ENCODE assay signal across 2 cellular contexts in genomic region chr10:60427148-60427547, GRCh38.
TF ChIP-seq lines count a peak whose summit lies in the region.

No MANE protein-coding gene starts in this region.

TF ChIP-seq in HEK293, 187 proteins besides CTCF, POLR2A, EP300 and RAD21 (continued from another document):
- TF ChIP-seq, protein P1, sequence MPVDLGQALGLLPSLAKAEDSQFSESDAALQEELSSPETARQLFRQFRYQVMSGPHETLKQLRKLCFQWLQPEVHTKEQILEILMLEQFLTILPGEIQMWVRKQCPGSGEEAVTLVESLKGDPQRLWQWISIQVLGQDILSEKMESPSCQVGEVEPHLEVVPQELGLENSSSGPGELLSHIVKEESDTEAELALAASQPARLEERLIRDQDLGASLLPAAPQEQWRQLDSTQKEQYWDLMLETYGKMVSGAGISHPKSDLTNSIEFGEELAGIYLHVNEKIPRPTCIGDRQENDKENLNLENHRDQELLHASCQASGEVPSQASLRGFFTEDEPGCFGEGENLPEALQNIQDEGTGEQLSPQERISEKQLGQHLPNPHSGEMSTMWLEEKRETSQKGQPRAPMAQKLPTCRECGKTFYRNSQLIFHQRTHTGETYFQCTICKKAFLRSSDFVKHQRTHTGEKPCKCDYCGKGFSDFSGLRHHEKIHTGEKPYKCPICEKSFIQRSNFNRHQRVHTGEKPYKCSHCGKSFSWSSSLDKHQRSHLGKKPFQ (tag by site-specific recombination; IDR thresholded peaks at IDR 0.05): no peak

TF ChIP-seq in SK-N-SH, 30 proteins besides CTCF, POLR2A, EP300 and RAD21 (continued from another document):
- TF ChIP-seq PBX3 (IDR thresholded peaks at IDR 0.05): no peak
- TF ChIP-seq YY1 (IDR thresholded peaks at IDR 0.05; ENCODE audit: low read depth): no peak
- no peak for TF ChIP-seq TEAD4 (IDR thresholded peaks at IDR 0.05; ENCODE audit: borderline replicate concordance, insufficient read depth)
- no peak for TF ChIP-seq USF1 (IDR thresholded peaks at IDR 0.05; ENCODE audit: borderline replicate concordance, low read depth)
- no peak for TF ChIP-seq EZH2phosphoT487 (IDR thresholded peaks at IDR 0.05; ENCODE audit: borderline replicate concordance, low read depth)
